9 cellular contexts compared by ENCODE assay signal in genomic region chr1:7521803-7522202, GRCh38.
"Had no signal": no experiment of that assay in that cellular context is flagged by ENCODE, and none has a peak within 500 bp of the region (broad histone marks: within the 10 kb centered on the region; RNA-seq: fewer than 3 reads in every experiment).

No MANE protein-coding gene starts in this region.

- H3K36me3 ChIP-seq: sigmoid colon had no signal

- DNase-seq: activated CD4-positive, alpha-beta T cell treated with anti-CD3 and anti-CD28 coated beads, Interleukin-2, amount 10 ng/mL, durations not matched to agents 7 days and 5 days; activated CD4-positive, CD25-positive, alpha-beta regulatory T cell; activated CD8-positive, alpha-beta memory T cell treated with anti-CD3 and anti-CD28 coated beads for 24 hours; body of pancreas; head of caudate nucleus; sigmoid colon; stimulated activated CD4-positive, alpha-beta T cell treated with anti-CD3 and anti-CD28 coated beads, Interleukin-2, amount 100 ng/mL, for 48 hours; stimulated activated naive CD4-positive, alpha-beta T cell treated with Interleukin-2 at 50 U/mL for 16 hours had no signal

- H3K9me3 ChIP-seq: body of pancreas, sigmoid colon had no signal

- H3K27me3 ChIP-seq: body of pancreas had no signal

- H3K4me1 ChIP-seq: body of pancreas, sigmoid colon had no signal

- ATAC-seq: body of pancreas, left lobe of liver had no signal

- H3K27ac ChIP-seq: body of pancreas, sigmoid colon had no signal

- H3K4me3 ChIP-seq: body of pancreas, sigmoid colon had no signal
